ENCODE assay signal across 14 cellular contexts in the genomic region with DNA sequence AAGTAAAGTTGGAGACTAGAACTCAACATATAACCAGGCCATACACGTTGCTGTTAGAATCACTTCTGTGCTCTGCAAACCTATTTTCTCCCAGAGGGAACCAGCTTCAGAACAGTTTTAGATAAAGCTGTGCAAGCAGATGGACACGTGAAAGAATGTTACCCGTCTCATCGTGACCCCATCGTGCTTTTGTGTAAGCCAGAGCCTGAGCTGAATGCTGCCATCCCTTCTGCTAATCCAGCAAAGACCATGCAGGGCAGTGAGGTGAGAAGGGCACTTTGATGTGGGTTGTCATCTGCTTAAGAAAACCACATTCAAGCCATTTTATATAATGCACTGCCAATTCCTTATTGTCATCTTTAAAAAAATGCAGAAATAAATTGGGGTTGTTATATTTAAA. TPM values are rescaled to one million over a fixed set of nuclear protein-coding genes. Genes with fewer than 3 reads are reported as not detected.
DNase-seq lines count a peak whose midpoint lies in the region; ATAC-seq, FAIRE-seq and TF ChIP-seq lines count a peak whose summit lies in the region.
"Not testable (repeated sequence)": the region's sequence is repeated elsewhere in the genome, so short reads cannot be mapped to it uniquely, and the experiment has no call there.
"Had no signal": no experiment of that assay in that cellular context is flagged by ENCODE, and none has a peak within 500 bp of the region (broad histone marks: within the 10 kb centered on the region; RNA-seq: fewer than 3 reads in every experiment).

No MANE protein-coding gene starts in this region.

- H3K9me3 ChIP-seq in A549; Loucy (ENCODE audit: insufficient read depth, low read depth, low read length): not testable (repeated sequence)

- not testable (repeated sequence) for H3K4me2 ChIP-seq in A549
- H3K4me2 ChIP-seq in Loucy (ENCODE audit: low read depth, low read length, poor library complexity, severe bottlenecking): peak overlapping the region; percentile 51

- not testable (repeated sequence) for ATAC-seq in A549
- peak; percentile 61 for ATAC-seq in Right ventricle myocardium superior (ENCODE audit: poor library complexity)
- peak; percentile 69 to 88 for ATAC-seq in left cardiac atrium

- H3K9me2 ChIP-seq in Loucy (replicated peaks; ENCODE audit: low read depth, low read length): not testable (repeated sequence)

- TF ChIP-seq POLR2A in A549 (IDR thresholded peaks at IDR 0.05; ENCODE audit: low read length): not testable (repeated sequence)

- not testable (repeated sequence) for H2AFZ ChIP-seq in Loucy (ENCODE audit: low read length)

- CTCF ChIA-PET in A549 (lab: Yijun Ruan, JAX): not testable (repeated sequence)

- DNase-seq in A549 (ENCODE audit: low read depth in 1 of 2, low spot score in 1 of 2); bronchial epithelial cell (ENCODE audit: low read depth); Right ventricle myocardium superior; left cardiac atrium; urothelium cell line (ENCODE audit: low spot score): not testable (repeated sequence)
- DNase-seq in SW480 (ENCODE audit: low spot score): peak; percentile 10

- H3F3A ChIP-seq in Loucy (ENCODE audit: low read depth): not testable (repeated sequence)

- not testable (repeated sequence) for H3K27ac ChIP-seq in A549

- not testable (repeated sequence) for H3K9ac ChIP-seq in Loucy (ENCODE audit: low read depth, low read length, poor library complexity, severe bottlenecking)

- H3K4me3 ChIP-seq in A549; Loucy (ENCODE audit: low read length, poor library complexity, severe bottlenecking); bronchial epithelial cell (ENCODE audit: low read depth, low read length): not testable (repeated sequence)

- H3K36me3 ChIP-seq in Loucy (ENCODE audit: insufficient read depth, low read length); bronchial epithelial cell (ENCODE audit: control insufficient read depth, insufficient read depth, low read length): not testable (repeated sequence)

- H3K27me3 ChIP-seq in Loucy (ENCODE audit: insufficient read depth, low read length, poor library complexity, severe bottlenecking); bronchial epithelial cell (ENCODE audit: control insufficient read depth, insufficient read depth, low read length): not testable (repeated sequence)

- POLR2A ChIA-PET in A549 (lab: Yijun Ruan, JAX): not testable (repeated sequence)

- intact Hi-C loops in Right ventricle myocardium superior (cut with DNase I); left cardiac atrium (cut with DNase I): not testable (repeated sequence)

- WGBS in A549 (ENCODE audit: missing lambda C conversion rate): 82% methylated on average over 5 of the region's 5 CpGs

- TF ChIP-seq CTCF in A549 (IDR thresholded peaks at IDR 0.05); Loucy (conservative IDR thresholded peaks at IDR 0.05; ENCODE audit: low read length); bronchial epithelial cell (IDR thresholded peaks at IDR 0.05; ENCODE audit: insufficient read depth, low read length, severe bottlenecking): not testable (repeated sequence)

- not testable (repeated sequence) for H4K20me1 ChIP-seq in Loucy (ENCODE audit: insufficient read depth, low read length, poor library complexity, severe bottlenecking)

- not testable (repeated sequence) for H3K4me1 ChIP-seq in A549; Loucy (ENCODE audit: insufficient read depth, low read length, poor library complexity, severe bottlenecking)

- peak; percentile 96 for FAIRE-seq in A549 (lab: Jason Lieb, UNC)
- peak; percentile 36 for FAIRE-seq in bronchial epithelial cell (lab: Jason Lieb, UNC)
- peak; percentile 40 for FAIRE-seq in urothelium cell line (lab: Jason Lieb, UNC)

- TF ChIP-seq RAD21 in A549 (conservative IDR thresholded peaks at IDR 0.05 in 1 of 2, IDR thresholded peaks at IDR 0.05 in 1 of 2): not testable (repeated sequence)

- H3K79me2 ChIP-seq in Loucy (ENCODE audit: insufficient read depth, low read length): not testable (repeated sequence)

- TF ChIP-seq EP300 in A549 (IDR thresholded peaks at IDR 0.05): not testable (repeated sequence)

RNA-seq across cellular contexts. Expression of a gene that starts 40.3 kb away (rescaled TPM):
- polyA plus RNA-seq in A549 (2011; rRNA removed): not detected in 2 replicates
- polyA plus RNA-seq in A549 (2012; cell fraction: cytosol; rRNA removed): not detected in 2 replicates
- not detected in 2 replicates for polyA plus RNA-seq in A549 (2012; cell fraction: nucleus; rRNA removed)
- not detected in 3 replicates for polyA plus RNA-seq in A549 (2017; fragmentation: RNase III; extraction: RNeasy Plus Mini Kit Qiagen cat#74134 plus additional on column Dnase treatment)
- polyA minus RNA-seq in A549 (2011; rRNA and poly(A)+ RNA removed): not detected in 2 replicates
- total RNA-seq in bronchial epithelial cell: not detected in 2 replicates
- total RNA-seq in Right ventricle myocardium superior: not detected
- total RNA-seq in left cardiac atrium: not detected
- total RNA-seq: CD4-positive, alpha-beta T cell; CD8-positive, alpha-beta memory T cell; Daoy; G401; GM23338; H7 had no signal
- polyA plus RNA-seq: CD14-positive monocyte; CD8-positive, alpha-beta memory T cell had no signal
